Comparison of ENCODE assay signal across 1 cellular context in genomic region chr6:74015427-74015826, GRCh38.
TF ChIP-seq lines count a peak whose summit lies in the region.

No MANE protein-coding gene starts in this region.

TF ChIP-seq in GM23338, 12 proteins besides CTCF, POLR2A, EP300 and RAD21 (continued from another document):
- TF ChIP-seq ETS1 (IDR thresholded peaks at IDR 0.05) (no peak), JUNB (IDR thresholded peaks at IDR 0.05; ENCODE audit: unreplicated experiment) (no peak), STAT1 (IDR thresholded peaks at IDR 0.05; ENCODE audit: unreplicated experiment) (no peak), POLR2AphosphoS5 (IDR thresholded peaks at IDR 0.05; ENCODE audit: low read depth) (no peak), ZNF462 (CRISPR knock-in tag; IDR thresholded peaks at IDR 0.05) (no peak), EZH2 (IDR thresholded peaks at IDR 0.05; ENCODE audit: low read depth, unreplicated experiment) (no peak), ZNF114 (CRISPR knock-in tag; IDR thresholded peaks at IDR 0.05) (no peak)
TF ChIP-seq in GM23338: peak in this region for 0.
